8 cellular contexts compared by ENCODE assay signal in the genomic region with DNA sequence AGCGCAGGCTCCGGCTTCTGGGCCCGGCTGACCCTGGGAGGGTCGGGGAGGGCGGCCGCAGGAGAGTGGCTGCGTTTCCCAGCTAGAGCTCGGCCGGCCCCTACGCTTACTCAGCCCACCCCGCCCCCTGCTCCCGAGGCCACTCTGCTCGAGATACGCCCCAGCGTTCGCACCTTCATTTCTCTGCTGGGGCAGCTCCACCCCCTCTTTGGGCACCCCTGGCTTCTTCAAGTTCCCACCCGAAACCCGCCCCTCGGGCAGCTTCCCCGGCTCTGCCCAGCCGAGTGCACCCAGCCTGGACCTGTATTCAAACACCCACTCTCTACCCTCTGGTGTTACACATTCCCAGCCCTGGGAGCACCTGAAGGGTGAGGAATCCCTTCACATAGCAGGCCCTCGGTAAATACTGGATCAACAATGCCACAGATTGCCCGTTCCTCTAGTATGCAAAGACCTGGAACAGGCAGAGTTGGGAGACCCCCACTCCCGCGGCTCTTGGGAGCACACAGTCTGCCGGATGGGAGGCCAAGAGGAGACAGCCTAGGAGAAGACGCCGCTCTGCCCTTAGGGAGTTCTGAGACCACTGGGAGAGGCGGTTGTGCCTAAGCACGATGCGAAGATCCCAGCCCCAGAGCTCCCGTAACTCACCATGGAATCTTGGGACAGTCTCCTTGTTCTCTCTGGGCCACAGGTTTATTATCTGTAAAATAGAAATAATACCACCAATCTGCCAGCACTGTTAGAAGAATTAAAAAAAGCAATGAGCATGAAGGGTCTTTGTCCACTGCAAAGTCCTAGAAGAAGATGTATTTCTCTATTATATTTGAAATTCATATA. TPM values are rescaled to one million over a fixed set of nuclear protein-coding genes. Genes with fewer than 3 reads are reported as not detected.
A peak's percentile ranks its signal among the peaks of the same experiment; 100 is the strongest.
DNase-seq lines count a peak whose midpoint lies in the region; TF ChIP-seq lines count a peak whose summit lies in the region.

No MANE protein-coding gene starts in this region.

- peaks cover 4% of the 10 kb centered on the region for H3K27me3 Mint-ChIP-seq in glutamatergic neuron (ENCODE audit: unreplicated experiment)

- H3K9me3 Mint-ChIP-seq in glutamatergic neuron (ENCODE audit: unreplicated experiment), result peaks cover 6% of the 10 kb centered on the region

- DNase-seq in activated effector memory CD4-positive, alpha-beta T cell treated with anti-CD3 and anti-CD28 coated beads, Interleukin-2, amount 50 U/mL, for 16 hours, result peak; percentile 64
- DNase-seq in activated effector memory CD4-positive, alpha-beta T cell treated with Interleukin-2 at 50 U/mL for 16 hours, result no peak
- DNase-seq in glutamatergic neuron (no peak), hepatic stellate cell (ENCODE audit: low spot score) (no peak), NCI-H2196 treated with DMSO at 0.1 percent for 48 hours (lab: John Stamatoyannopoulos, UW; ENCODE audit: unreplicated experiment) (no peak), SKM-1 treated with dmso at 0.1 percent for 144 hours (lab: John Stamatoyannopoulos, UW; ENCODE audit: unreplicated experiment) (no peak)

- peaks cover 6% of the 10 kb centered on the region for H3K4me1 ChIP-seq in rectal smooth muscle tissue (ENCODE audit: control insufficient read depth, insufficient read depth, low read length)

- H3K4me1 Mint-ChIP-seq in glutamatergic neuron (ENCODE audit: low read depth, unreplicated experiment), result peaks cover under 1% of the 10 kb centered on the region

- TF ChIP-seq CTCF in WI38 (IDR thresholded peaks at IDR 0.05; ENCODE audit: low read depth, low read length) (no peak), glutamatergic neuron (IDR thresholded peaks at IDR 0.05; ENCODE audit: partially characterized antibody, unreplicated experiment) (no peak)

- no peak overlapping the region for H3K9ac ChIP-seq in rectal smooth muscle tissue (ENCODE audit: low read length)

- H3K4me3 ChIP-seq in WI38 (ENCODE audit: low read depth, low read length), result peak overlapping the region; percentile 73
- H3K4me3 ChIP-seq in rectal smooth muscle tissue (ENCODE audit: low read length), result peak overlapping the region; percentile 78

- peak overlapping the region; percentile 79 for H3K27ac ChIP-seq in rectal smooth muscle tissue (ENCODE audit: low read depth, low read length)

- H3K36me3 Mint-ChIP-seq in glutamatergic neuron (ENCODE audit: unreplicated experiment), result peaks cover 5% of the 10 kb centered on the region

- no peak overlapping the region for H3K27ac Mint-ChIP-seq in glutamatergic neuron (ENCODE audit: unreplicated experiment)

- H3K27me3 ChIP-seq in rectal smooth muscle tissue (ENCODE audit: control insufficient read depth, insufficient read depth, low read length), result no peaks in the 10 kb centered on the region

- H3K4me3 Mint-ChIP-seq in glutamatergic neuron (ENCODE audit: unreplicated experiment), result peak overlapping the region; percentile 79

- H3K36me3 ChIP-seq in rectal smooth muscle tissue (ENCODE audit: control insufficient read depth, insufficient read depth, low read length), result no peaks in the 10 kb centered on the region

RNA-seq across cellular contexts. Expression of a gene that starts 0.6 kb away (rescaled TPM):
- 6.4 TPM for total RNA-seq in glutamatergic neuron (ENCODE audit: unreplicated experiment)

RNA-seq across cellular contexts. Expression of a gene that starts 16.8 kb away (rescaled TPM):
- 1.3 TPM for total RNA-seq in glutamatergic neuron (ENCODE audit: unreplicated experiment)

RNA-seq across cellular contexts. Expression of a gene that starts 30.1 kb away (rescaled TPM):
- 2,298 TPM for total RNA-seq in glutamatergic neuron (ENCODE audit: unreplicated experiment)

RNA-seq across cellular contexts. Expression of a gene that starts 56.3 kb away (rescaled TPM):
- total RNA-seq in glutamatergic neuron (ENCODE audit: unreplicated experiment), result 70.4 TPM
